Comparison of ENCODE assay signal across 26 cellular contexts in genomic region chr7:94664023-94664422, GRCh38. TPM values are rescaled to one million over a fixed set of nuclear protein-coding genes. Genes with fewer than 3 reads are reported as not detected.
DNase-seq lines count a peak whose midpoint lies in the region; ATAC-seq, FAIRE-seq and TF ChIP-seq lines count a peak whose summit lies in the region.
"Had no signal": no experiment of that assay in that cellular context is flagged by ENCODE, and none has a peak within 500 bp of the region (broad histone marks: within the 10 kb centered on the region; RNA-seq: fewer than 3 reads in every experiment).

No MANE protein-coding gene starts in this region.

- H3K4me3 Mint-ChIP-seq in nephron progenitor cell, result no peak overlapping the region
- H3K4me3 Mint-ChIP-seq: CD14-positive monocyte; CD4-positive, alpha-beta T cell; CD8-positive, alpha-beta memory T cell; GM23338; H9 had no signal

- no peak for TF ChIP-seq RAD21 in K562 (CRISPR knock-in tag; conservative IDR thresholded peaks at IDR 0.05 in 1 of 2, IDR thresholded peaks at IDR 0.05 in 1 of 2)

- intact Hi-C loops in Right ventricle myocardium superior (cut with DNase I), result no loop called here
- intact Hi-C loops in left ventricle myocardium inferior (cut with micrococcal nuclease), result no loop called here
- intact Hi-C loops in K562 (cut with micrococcal nuclease), result no loop called here
- intact Hi-C loops in PC-3 (cut with micrococcal nuclease), result no loop called here

- H3K9me2 ChIP-seq in PC-3 (replicated peaks; ENCODE audit: low read length) (no peaks in the 10 kb centered on the region), MM.1S (replicated peaks; ENCODE audit: insufficient read depth, low read length) (no peaks in the 10 kb centered on the region)

- H3K9ac ChIP-seq in K562 (ENCODE audit: insufficient read depth in 1 of 2, low read depth in 2 of 2, low read length in 2 of 2), result no peak overlapping the region
- no peak overlapping the region for H3K9ac ChIP-seq in PC-3 (ENCODE audit: low read length)
- H3K9ac ChIP-seq in MM.1S (ENCODE audit: low read length), result no peak overlapping the region
- H3K9ac ChIP-seq: BLaER1 treated with 17β-estradiol and CSF1 and Interleukin-3, amounts not matched to agents 10 nM and 100 nM had no signal

- H3K4me1 ChIP-seq in left ventricle myocardium inferior, result no peaks in the 10 kb centered on the region
- peaks cover 0 to 4% of the 10 kb centered on the region in 2 experiments; a peak in 2 of 5 replicates for H3K4me1 ChIP-seq in K562 (replicated peaks in 1 of 2; ENCODE audit: control insufficient read depth in 2 of 2, insufficient read depth in 2 of 2, low read length in 2 of 2)
- peaks cover 1% of the 10 kb centered on the region; the same call in 1 of the 2 replicates for H3K4me1 ChIP-seq in PC-3 (ENCODE audit: insufficient read depth, low read length)
- H3K4me1 ChIP-seq in MM.1S (ENCODE audit: low read length), result 0 out of 2 replicates have a peak, but pooled peaks cover 9% of the 10 kb centered on the region
- H3K4me1 ChIP-seq: BE2C had no signal

- peaks cover 55% of the 10 kb centered on the region for H3K9me3 Mint-ChIP-seq in nephron progenitor cell
- H3K9me3 Mint-ChIP-seq: CD4-positive, alpha-beta T cell; CD8-positive, alpha-beta memory T cell had no signal

- no peaks in the 10 kb centered on the region for H3K9me3 ChIP-seq in left ventricle myocardium inferior (replicated peaks)
- H3K9me3 ChIP-seq in K562 (replicated peaks; ENCODE audit: control insufficient read depth, insufficient read depth, low read depth, low read length), result no peaks in the 10 kb centered on the region
- no peaks in the 10 kb centered on the region for H3K9me3 ChIP-seq in PC-3 (ENCODE audit: low read length)
- no peaks in the 10 kb centered on the region for H3K9me3 ChIP-seq in MM.1S (replicated peaks; ENCODE audit: insufficient read depth, low read length)
- H3K9me3 ChIP-seq: A549, BE2C had no signal

- no TSS peak for BruUV-seq in K562 (replicated peaks; lab: Mats Ljungman, UMichigan)
- BruUV-seq in PC-3 (replicated peaks; lab: Mats Ljungman, UMichigan), result no TSS peak

- no peak for FAIRE-seq in K562 (lab: Jason Lieb, UNC)
- FAIRE-seq: A549, D721Med, GM12878, GM19239 had no signal

- H3K79me2 ChIP-seq in K562 (ENCODE audit: control insufficient read depth, insufficient read depth, low read length) (no peaks in the 10 kb centered on the region), PC-3 (ENCODE audit: low read length) (peaks cover 38% of the 10 kb centered on the region), MM.1S (ENCODE audit: low read length) (0 out of 2 replicates have a peak, but pooled peaks cover 1% of the 10 kb centered on the region)

- H2AFZ ChIP-seq in K562 (ENCODE audit: low read depth, low read length) (no peak overlapping the region), PC-3 (ENCODE audit: low read length) (no peak overlapping the region), MM.1S (ENCODE audit: low read length) (no peak overlapping the region)
- H2AFZ ChIP-seq: GM23338 had no signal

- CTCF ChIA-PET in K562 (lab: Yijun Ruan, JAX; ENCODE audit: low intra/inter-chr PET ratio) (no interaction called here), PC-3 (lab: Charles Lee) (no interaction called here)

- TF ChIP-seq EP300 in K562 (IDR thresholded peaks at IDR 0.05; ENCODE audit: low read length), result no peak

- H3K36me3 Mint-ChIP-seq in nephron progenitor cell (ENCODE audit: low read depth), result peaks cover 86% of the 10 kb centered on the region
- H3K36me3 Mint-ChIP-seq: CD14-positive monocyte; CD8-positive, alpha-beta memory T cell had no signal

- POLR2A ChIA-PET in K562 (lab: Yijun Ruan, JAX) (no interaction called here), PC-3 (lab: Charles Lee; ENCODE audit: unreplicated experiment) (no interaction called here)

- peaks cover 12% of the 10 kb centered on the region for H3K27me3 Mint-ChIP-seq in nephron progenitor cell (ENCODE audit: low read depth, poor library complexity)

- TF ChIP-seq CTCF in left ventricle myocardium inferior (IDR thresholded peaks at IDR 0.05; ENCODE audit: borderline replicate concordance) (no peak), K562 (IDR thresholded peaks at IDR 0.05 in 2 of 3, conservative IDR thresholded peaks at IDR 0.05 in 1 of 3; ENCODE audit: insufficient read depth in 2 of 3, low read depth in 1 of 3, low read length in 3 of 3) (no peak), nephron progenitor cell (IDR thresholded peaks at IDR 0.05) (no peak), PC-3 (conservative IDR thresholded peaks at IDR 0.05; ENCODE audit: low read depth, low read length) (no peak), MM.1S (IDR thresholded peaks at IDR 0.05; ENCODE audit: low read length) (no peak)

- H3K36me3 ChIP-seq in left ventricle myocardium inferior (no peaks in the 10 kb centered on the region), K562 (ENCODE audit: control insufficient read depth, insufficient read depth, low read length) (no peaks in the 10 kb centered on the region), PC-3 (ENCODE audit: low read depth, low read length) (no peaks in the 10 kb centered on the region), MM.1S (replicated peaks; ENCODE audit: insufficient read depth, low read length) (no peaks in the 10 kb centered on the region)
- H3K36me3 ChIP-seq: BE2C had no signal

- peak; percentile 38 for DNase-seq in Right ventricle myocardium superior
- DNase-seq in left ventricle myocardium inferior, result no peak
- no peak for DNase-seq in K562 (ENCODE audit: extremely low read depth in 1 of 4, low spot score in 3 of 4)
- no peak for DNase-seq in nephron progenitor cell
- no peak for DNase-seq in PC-3
- DNase-seq in MM.1S, result no peak
- DNase-seq: 8988T; ACHN; AML-193; CD4-positive, alpha-beta T cell; CD8-positive, alpha-beta memory T cell; DMS 273 treated with DMSO at 0.1 percent for 48 hours; DMS79; EL; GDM1; H9 had no signal

- peak overlapping the region; percentile 19 for H3K27ac Mint-ChIP-seq in nephron progenitor cell
- H3K27ac Mint-ChIP-seq: CD14-positive monocyte; CD4-positive, alpha-beta T cell; GM23338; H9 had no signal

- in situ Hi-C loops in K562 (cut with MboI), result no loop called here

- no peak for TF ChIP-seq POLR2A in K562 (conservative IDR thresholded peaks at IDR 0.05)

- no peaks in the 10 kb centered on the region for H3K9me1 ChIP-seq in K562 (ENCODE audit: control insufficient read depth, insufficient read depth, low read length)

- H4K20me1 ChIP-seq in K562 (replicated peaks; ENCODE audit: control insufficient read depth, insufficient read depth, low read length), result no peaks in the 10 kb centered on the region
- H4K20me1 ChIP-seq in PC-3 (ENCODE audit: low read length), result no peaks in the 10 kb centered on the region
- no peaks in the 10 kb centered on the region for H4K20me1 ChIP-seq in MM.1S (ENCODE audit: insufficient read depth, low read length)
- H4K20me1 ChIP-seq: BLaER1 treated with 17β-estradiol and CSF1 and Interleukin-3, amounts not matched to agents 10 nM and 100 nM had no signal

- WGBS in K562 (ENCODE audit: insufficient coverage, low coverage, missing lambda C conversion rate), result 12% methylated on average over 20 of the region's 23 CpGs

- H3K4me2 ChIP-seq in K562 (ENCODE audit: insufficient read depth, low read length) (peak overlapping the region; percentile 39; the same call in 1 of the 2 replicates), PC-3 (ENCODE audit: low read length) (no peak overlapping the region), MM.1S (ENCODE audit: low read depth, low read length) (no peak overlapping the region)
- H3K4me2 ChIP-seq: A549; BLaER1 treated with 17β-estradiol and CSF1 and Interleukin-3, amounts not matched to agents 10 nM and 100 nM; GM23338 had no signal

- H3K27me3 ChIP-seq in left ventricle myocardium inferior (ENCODE audit: low read depth) (no peaks in the 10 kb centered on the region), K562 (ENCODE audit: control insufficient read depth in 2 of 2, insufficient read depth in 2 of 2, low read length in 2 of 2) (peaks cover 2 to 20% of the 10 kb centered on the region in 2 experiments; a peak in 3 of 5 replicates), PC-3 (ENCODE audit: low read length) (no peaks in the 10 kb centered on the region), MM.1S (replicated peaks; ENCODE audit: insufficient read depth, low read length) (no peaks in the 10 kb centered on the region)
- H3K27me3 ChIP-seq: BE2C; BLaER1 treated with 17β-estradiol and CSF1 and Interleukin-3, amounts not matched to agents 10 nM and 100 nM had no signal

- no peak for ATAC-seq in Right ventricle myocardium superior (ENCODE audit: poor library complexity)
- ATAC-seq in K562, result peak; percentile 35
- ATAC-seq in PC-3, result no peak
- ATAC-seq in HG03442 (IDR thresholded peaks at IDR 0.05; ENCODE audit: unreplicated experiment), result no peak
- ATAC-seq: A549, GM12878, GM23338, HCT116 had no signal

- H3K27ac ChIP-seq in left ventricle myocardium inferior (replicated peaks), result no peak overlapping the region
- H3K27ac ChIP-seq in K562 (ENCODE audit: extremely low read depth, low read depth, low read length), result no peak overlapping the region
- H3K27ac ChIP-seq in PC-3 (ENCODE audit: low read length), result no peak overlapping the region
- H3K27ac ChIP-seq in MM.1S (ENCODE audit: low read length), result no peak overlapping the region
- H3K27ac ChIP-seq: A549; BLaER1 treated with 17β-estradiol and CSF1 and Interleukin-3, amounts not matched to agents 10 nM and 100 nM had no signal

- H3K4me3 ChIP-seq in left ventricle myocardium inferior (no peak overlapping the region), K562 (no peak overlapping the region), PC-3 (ENCODE audit: low read length) (no peak overlapping the region), MM.1S (ENCODE audit: low read length) (no peak overlapping the region)
- H3K4me3 ChIP-seq: A549; BLaER1 treated with 17β-estradiol and CSF1 and Interleukin-3, amounts not matched to agents 10 nM and 100 nM; GM12878; GM23338 had no signal

- peaks cover 23% of the 10 kb centered on the region for H3K4me1 Mint-ChIP-seq in nephron progenitor cell

- H3F3A ChIP-seq in PC-3 (ENCODE audit: low read length, unreplicated experiment) (no peaks in the 10 kb centered on the region), MM.1S (ENCODE audit: insufficient read depth, low read length) (no peaks in the 10 kb centered on the region)

RNA-seq across cellular contexts. Expression of gene SGCE, which starts 8.1 kb away (rescaled TPM):
- total RNA-seq in Right ventricle myocardium superior, result 15.8 TPM
- 20.1 TPM for total RNA-seq in left ventricle myocardium inferior
- 0.26 TPM in 1 of 2 replicates, not detected in the other for total RNA-seq in K562 (2011; cell fraction: chromatin; rRNA removed; ENCODE audit: low replicate concordance)
- not detected in 2 replicates for total RNA-seq in K562 (2011; cell fraction: nucleolus; rRNA removed)
- total RNA-seq in K562 (2011; cell fraction: nucleoplasm; rRNA removed), result 0.15 TPM in 1 of 2 replicates, not detected in the other
- total RNA-seq in K562 (2014; rRNA removed), result 0.09 TPM in 1 of 2 replicates, not detected in the other
- total RNA-seq in K562 (2014; rRNA removed; fragmentation: Illumina TruSeq; extraction: Trizol), result not detected in 2 replicates
- not detected in 2 replicates for total RNA-seq in K562 (2015; rRNA removed; fragmentation: Illumina TruSeq; extraction: Trizol)
- 0.38 and 0.49 TPM in 2 replicates for total RNA-seq in K562 (2021)
- polyA plus RNA-seq in K562 (2011; rRNA removed), result not detected in 2 replicates
- polyA plus RNA-seq in K562 (2011; cell fraction: cytosol; rRNA removed), result 0.13 and 0.19 TPM in 2 replicates
- 0.15 TPM in 1 of 2 replicates, not detected in the other for polyA plus RNA-seq in K562 (2011; cell fraction: nucleus; rRNA removed)
- polyA plus RNA-seq in K562 (2012), result 0.17 TPM in 1 of 2 replicates, not detected in the other
- polyA plus RNA-seq in K562 (2014; fragmentation: Illumina TruSeq; extraction: Trizol), result not detected in 2 replicates
- under 1 TPM; 0.18 to 0.46 TPM for polyA plus RNA-seq in K562 (2014; fragmentation: Nextera tagmentation; extraction: Ambion mirVana)
- polyA plus RNA-seq in K562 (2014; rRNA removed), result not detected in 2 replicates
- not detected in 2 replicates for polyA minus RNA-seq in K562 (2011; rRNA and poly(A)+ RNA removed)
- polyA minus RNA-seq in K562 (2011; cell fraction: cytosol; rRNA and poly(A)+ RNA removed), result not detected in 2 replicates
- 0.13 and 0.33 TPM in 2 replicates for polyA minus RNA-seq in K562 (2011; cell fraction: nucleus; rRNA and poly(A)+ RNA removed)
- total RNA-seq in PC-3 (2014; rRNA removed), result 30.4 and 31.5 TPM in 2 replicates
- polyA plus RNA-seq: CD14-positive monocyte had no signal

Comparison
In these comparisons a context has a peak if more than half of its experiments do, and no peak if none do; other contexts are left out.
1. RNA of gene SGCE, which starts 8.1 kb away (total RNA-seq): 30.4 to 31.5 TPM in PC-3, 20.1 TPM in left ventricle myocardium inferior (single experiment) and 15.8 TPM in Right ventricle myocardium superior (single experiment); 0.09 to 0.49 TPM in K562; every median in the first group is over 10 times any median in the second.